14 cellular contexts compared by ENCODE assay signal in genomic region chr12:2311001-2311778, GRCh38.
DNase-seq lines count a peak whose midpoint lies in the region; ATAC-seq, FAIRE-seq and TF ChIP-seq lines count a peak whose summit lies in the region.
"Had no signal": no experiment of that assay in that cellular context is flagged by ENCODE, and none has a peak within 500 bp of the region (broad histone marks: within the 10 kb centered on the region; RNA-seq: fewer than 3 reads in every experiment).

No MANE protein-coding gene starts in this region.

- peaks cover 10% of the 10 kb centered on the region for H3K4me1 ChIP-seq in astrocyte (ENCODE audit: insufficient read depth, low read length)
- peaks cover 0 to 41% (median 11%) of the 10 kb centered on the region in 3 donors for H3K4me1 ChIP-seq in gastroesophageal sphincter
- peaks cover 0 to 14% (median 5%) of the 10 kb centered on the region in 4 donors for H3K4me1 ChIP-seq in transverse colon
- H3K4me1 ChIP-seq: psoas muscle had no signal

- 53 to 56% methylated on average over 6 to 14 of the region's 15 CpGs for WGBS in gastroesophageal sphincter (ENCODE audit: low coverage in 1 of 2), 2 donors
- 56 to 62% methylated on average over 5 to 15 of the region's 15 CpGs for WGBS in transverse colon (ENCODE audit: low coverage in 1 of 2), 2 donors

- no peaks in the 10 kb centered on the region for H3K27me3 ChIP-seq in astrocyte (ENCODE audit: insufficient read depth, low read length)
- no peaks in the 10 kb centered on the region for H3K27me3 ChIP-seq in gastroesophageal sphincter
- no peaks in the 10 kb centered on the region for H3K27me3 ChIP-seq in transverse colon

- peaks cover 11% of the 10 kb centered on the region for H3K9me3 Mint-ChIP-seq in astrocyte (ENCODE audit: unreplicated experiment)
- H3K9me3 Mint-ChIP-seq: activated naive CD4-positive, alpha-beta T cell treated with anti-CD3 and anti-CD28 coated beads, Interleukin-2, amount 10 ng/mL, durations not matched to agents 7 days and 5 days; stimulated activated effector memory CD8-positive, alpha-beta T cell treated with anti-CD3 and anti-CD28 coated beads, Interleukin-12 subunit alpha, Interleukin-12 subunit beta, amount 100 ng/mL, for 72 hours had no signal

- FAIRE-seq in astrocyte (lab: Jason Lieb, UNC): peak; percentile 17
- FAIRE-seq: colon had no signal

- no peak overlapping the region for H3K9ac ChIP-seq in astrocyte (ENCODE audit: low read length)

- no peak overlapping the region for H3K27ac ChIP-seq in astrocyte (ENCODE audit: low read depth, low read length)
- peak overlapping the region in 3 of 4 donors; percentile 46 to 59 (median 54) for H3K27ac ChIP-seq in gastroesophageal sphincter
- H3K27ac ChIP-seq in transverse colon: peak overlapping the region; percentile 33 to 80 (median 62)
- H3K27ac ChIP-seq: psoas muscle had no signal

- H3K27ac Mint-ChIP-seq in astrocyte (ENCODE audit: unreplicated experiment): no peak overlapping the region
- H3K27ac Mint-ChIP-seq: activated naive CD4-positive, alpha-beta T cell treated with anti-CD3 and anti-CD28 coated beads, Interleukin-2, amount 10 ng/mL, durations not matched to agents 7 days and 5 days; stimulated activated effector memory CD8-positive, alpha-beta T cell treated with anti-CD3 and anti-CD28 coated beads, Interleukin-12 subunit alpha, Interleukin-12 subunit beta, amount 100 ng/mL, for 72 hours; WTC11 had no signal

- no peak for TF ChIP-seq POLR2A in gastroesophageal sphincter (IDR thresholded peaks at IDR 0.05)
- TF ChIP-seq POLR2A in transverse colon (IDR thresholded peaks at IDR 0.05): no peak

- no peak for ATAC-seq in gastroesophageal sphincter
- no peak for ATAC-seq in GM18909 (IDR thresholded peaks at IDR 0.05; ENCODE audit: poor library complexity, unreplicated experiment)
- no peak for ATAC-seq in omental fat pad (ENCODE audit: low FRiP score)
- ATAC-seq: psoas muscle; stimulated activated effector memory CD8-positive, alpha-beta T cell treated with anti-CD3 and anti-CD28 coated beads, Interleukin-12 subunit alpha, Interleukin-12 subunit beta, amount 100 ng/mL, for 72 hours; WTC11 had no signal

- H4K20me1 ChIP-seq in astrocyte (ENCODE audit: insufficient read depth, low read length): no peaks in the 10 kb centered on the region

- in situ Hi-C loops in transverse colon (cut with MboI; ENCODE audit: low pct_ligation_motif_present in 1 of 4, low pct_unique_long_range_greater_than_20kb in 1 of 4, low sequenced_read_pairs in 3 of 4): no loop called here

- no peaks in the 10 kb centered on the region for H3K36me3 Mint-ChIP-seq in astrocyte (ENCODE audit: low read depth, unreplicated experiment)
- H3K36me3 Mint-ChIP-seq: activated naive CD4-positive, alpha-beta T cell treated with anti-CD3 and anti-CD28 coated beads, Interleukin-2, amount 10 ng/mL, durations not matched to agents 7 days and 5 days; stimulated activated effector memory CD8-positive, alpha-beta T cell treated with anti-CD3 and anti-CD28 coated beads, Interleukin-12 subunit alpha, Interleukin-12 subunit beta, amount 100 ng/mL, for 72 hours had no signal

- intact Hi-C loops in transverse colon (cut with DNase I; ENCODE audit: low total_unique reads): no loop called here

- H3K9me3 ChIP-seq in astrocyte (ENCODE audit: insufficient read depth, low read depth, low read length): no peaks in the 10 kb centered on the region
- H3K9me3 ChIP-seq in gastroesophageal sphincter: no peaks in the 10 kb centered on the region
- H3K9me3 ChIP-seq in transverse colon: no peaks in the 10 kb centered on the region

- no peak overlapping the region for H3K4me3 Mint-ChIP-seq in astrocyte (ENCODE audit: unreplicated experiment)
- H3K4me3 Mint-ChIP-seq: activated naive CD4-positive, alpha-beta T cell treated with anti-CD3 and anti-CD28 coated beads, Interleukin-2, amount 10 ng/mL, durations not matched to agents 7 days and 5 days; stimulated activated effector memory CD8-positive, alpha-beta T cell treated with anti-CD3 and anti-CD28 coated beads, Interleukin-12 subunit alpha, Interleukin-12 subunit beta, amount 100 ng/mL, for 72 hours; WTC11 had no signal

- H3K79me2 ChIP-seq in astrocyte (ENCODE audit: insufficient read depth, low read length): no peaks in the 10 kb centered on the region

- H3K4me1 Mint-ChIP-seq in astrocyte (ENCODE audit: low read depth, unreplicated experiment): no peaks in the 10 kb centered on the region
- H3K4me1 Mint-ChIP-seq: activated naive CD4-positive, alpha-beta T cell treated with anti-CD3 and anti-CD28 coated beads, Interleukin-2, amount 10 ng/mL, durations not matched to agents 7 days and 5 days; stimulated activated effector memory CD8-positive, alpha-beta T cell treated with anti-CD3 and anti-CD28 coated beads, Interleukin-12 subunit alpha, Interleukin-12 subunit beta, amount 100 ng/mL, for 72 hours had no signal

- H3K4me3 ChIP-seq in astrocyte (ENCODE audit: insufficient read depth, low read depth, low read length) (no peak overlapping the region), gastroesophageal sphincter (no peak overlapping the region), transverse colon (no peak overlapping the region)
- H3K4me3 ChIP-seq: psoas muscle had no signal

- no peak for TF ChIP-seq CTCF in astrocyte (IDR thresholded peaks at IDR 0.05; ENCODE audit: insufficient read depth, low read depth, low read length)
- TF ChIP-seq CTCF in gastroesophageal sphincter (IDR thresholded peaks at IDR 0.05): no peak
- no peak for TF ChIP-seq CTCF in transverse colon (IDR thresholded peaks at IDR 0.05)
- no peak for TF ChIP-seq CTCF in omental fat pad (IDR thresholded peaks at IDR 0.05)

- H3K4me2 ChIP-seq in astrocyte (ENCODE audit: low read length): peak overlapping the region; percentile 61

- H3K27me3 Mint-ChIP-seq in astrocyte (ENCODE audit: low read depth, unreplicated experiment): peaks cover 12% of the 10 kb centered on the region

- H3K36me3 ChIP-seq in astrocyte (ENCODE audit: insufficient read depth, low read length) (no peaks in the 10 kb centered on the region), gastroesophageal sphincter (no peaks in the 10 kb centered on the region), transverse colon (no peaks in the 10 kb centered on the region)

- TF ChIP-seq EP300 in gastroesophageal sphincter (IDR thresholded peaks at IDR 0.05) (no peak), transverse colon (IDR thresholded peaks at IDR 0.05; ENCODE audit: low read depth) (no peak)

- no peak overlapping the region for H2AFZ ChIP-seq in astrocyte (ENCODE audit: low read depth, low read length)

- DNase-seq in GM04503 (ENCODE audit: low read depth) (peak; percentile 93), astrocyte (ENCODE audit: low read depth) (peak; percentile 86), transverse colon (no peak), dermis blood vessel endothelial cell (no peak), omental fat pad (ENCODE audit: low spot score) (no peak)
- DNase-seq: activated naive CD4-positive, alpha-beta T cell treated with anti-CD3 and anti-CD28 coated beads, Interleukin-2, amount 10 ng/mL, durations not matched to agents 7 days and 5 days; psoas muscle; stimulated activated CD4-positive, alpha-beta T cell treated with anti-CD3 and anti-CD28 coated beads, Interleukin-4, amount 100 ng/mL, for 1 hour; SW 1271 had no signal

Comparison
In these comparisons a context has a peak if more than half of its experiments do, and no peak if none do; other contexts are left out.
1. DNase-seq: peak in GM04503 (single experiment) and astrocyte (single experiment); none in transverse colon (single experiment), dermis blood vessel endothelial cell (single experiment) and omental fat pad (single experiment).